In the genomic region with DNA sequence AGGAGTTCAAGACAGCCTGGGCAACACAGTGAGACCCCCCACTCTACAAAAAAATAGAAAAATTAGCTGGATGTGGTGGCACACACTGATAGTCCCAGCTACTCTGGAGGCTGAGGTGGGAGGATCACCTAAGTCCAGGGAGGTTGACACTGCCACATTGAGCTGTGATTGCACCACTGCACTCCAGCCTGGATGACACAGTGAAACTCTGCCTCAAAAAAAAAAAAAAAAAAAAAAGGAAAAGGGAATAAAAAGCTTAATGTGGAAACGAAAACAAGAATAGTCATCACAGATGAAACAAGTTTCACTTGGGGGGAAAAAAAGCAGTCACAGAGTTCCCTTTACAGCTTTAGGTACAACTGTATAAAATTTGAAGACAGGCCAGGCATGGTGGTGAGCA, we compare ENCODE assay signal across 22 cellular contexts.
A peak's percentile ranks its signal among the peaks of the same experiment; 100 is the strongest.
DNase-seq lines count a peak whose midpoint lies in the region; ATAC-seq, FAIRE-seq and TF ChIP-seq lines count a peak whose summit lies in the region.
"Had no signal": no experiment of that assay in that cellular context is flagged by ENCODE, and none has a peak within 500 bp of the region (broad histone marks: within the 10 kb centered on the region; RNA-seq: fewer than 3 reads in every experiment).

No MANE protein-coding gene starts in this region.

- peaks cover 62% of the 10 kb centered on the region for H3K36me3 Mint-ChIP-seq in activated CD4-positive, alpha-beta T cell treated with anti-CD3 and anti-CD28 coated beads, Interleukin-2, amount 10 ng/mL, durations not matched to agents 24 days and 14 days (ENCODE audit: low read depth)
- H3K36me3 Mint-ChIP-seq in CD8-positive, alpha-beta memory T cell: peaks cover 4 to 66% (median 17%) of the 10 kb centered on the region in 3 donors
- H3K36me3 Mint-ChIP-seq in mesothelial cell of epicardium: peaks cover 21% of the 10 kb centered on the region
- H3K36me3 Mint-ChIP-seq in progenitor cell of endocrine pancreas (ENCODE audit: insufficient read depth): peaks cover 15% of the 10 kb centered on the region

- FAIRE-seq in GM12878 (lab: Jason Lieb, UNC): no peak
- FAIRE-seq: A204.1, G401.6 had no signal

- H3K9me3 ChIP-seq in CD8-positive, alpha-beta memory T cell (ENCODE audit: low read length): no peaks in the 10 kb centered on the region
- H3K9me3 ChIP-seq in GM12878 (replicated peaks; ENCODE audit: control insufficient read depth, insufficient read depth, low read length) (no peaks in the 10 kb centered on the region), sigmoid colon (no peaks in the 10 kb centered on the region)
- H3K9me3 ChIP-seq: BLaER1, heart left ventricle, Peyer's patch, right lobe of liver, upper lobe of right lung had no signal

- H3K4me2 ChIP-seq in GM12878 (ENCODE audit: control insufficient read depth, insufficient read depth): no peak overlapping the region
- H3K4me2 ChIP-seq: BLaER1 had no signal

- no peak overlapping the region for H3K4me3 ChIP-seq in CD8-positive, alpha-beta memory T cell (ENCODE audit: low read length)
- H3K4me3 ChIP-seq in GM12878: no peak overlapping the region
- no peak overlapping the region for H3K4me3 ChIP-seq in sigmoid colon
- H3K4me3 ChIP-seq: BLaER1, heart left ventricle, Peyer's patch, right lobe of liver, upper lobe of right lung had no signal

- peaks cover 15% of the 10 kb centered on the region for H3K36me3 ChIP-seq in CD8-positive, alpha-beta memory T cell (ENCODE audit: insufficient read depth, low read length)
- H3K36me3 ChIP-seq in GM12878 (ENCODE audit: control insufficient read depth in 2 of 2, insufficient read depth in 2 of 2, low read length in 1 of 2) (peaks cover 12 to 37% of the 10 kb centered on the region in 2 experiments), sigmoid colon (peaks cover 4 to 37% (median 13%) of the 10 kb centered on the region in 4 donors)
- H3K36me3 ChIP-seq: BLaER1 had no signal

- no peaks in the 10 kb centered on the region for H3K9me3 Mint-ChIP-seq in activated CD4-positive, alpha-beta T cell treated with anti-CD3 and anti-CD28 coated beads, Interleukin-2, amount 10 ng/mL, durations not matched to agents 24 days and 14 days
- H3K9me3 Mint-ChIP-seq in CD8-positive, alpha-beta memory T cell: no peaks in the 10 kb centered on the region
- H3K9me3 Mint-ChIP-seq in mesothelial cell of epicardium (no peaks in the 10 kb centered on the region), progenitor cell of endocrine pancreas (ENCODE audit: low read depth) (no peaks in the 10 kb centered on the region)
- H3K9me3 Mint-ChIP-seq: endodermal cell, immature natural killer cell had no signal

- POLR2A ChIA-PET in CD8-positive, alpha-beta memory T cell (lab: Charles Lee): no interaction called here
- POLR2A ChIA-PET in GM12878 (lab: Charles Lee): interaction anchor here (0.6 to 4.0 kb wide), 9 partner anchors 26 to 1447 kb away, joined by 3 to 41 read pairs (median 3); no protein-coding TSS in a partner anchor

- no peak overlapping the region for H3K4me3 Mint-ChIP-seq in activated CD4-positive, alpha-beta T cell treated with anti-CD3 and anti-CD28 coated beads, Interleukin-2, amount 10 ng/mL, durations not matched to agents 24 days and 14 days
- H3K4me3 Mint-ChIP-seq in CD8-positive, alpha-beta memory T cell: no peak overlapping the region
- H3K4me3 Mint-ChIP-seq in mesothelial cell of epicardium (no peak overlapping the region), progenitor cell of endocrine pancreas (ENCODE audit: low read depth) (no peak overlapping the region)
- H3K4me3 Mint-ChIP-seq: endodermal cell, immature natural killer cell had no signal

- peak overlapping the region; percentile 41 for H3K27ac Mint-ChIP-seq in activated CD4-positive, alpha-beta T cell treated with anti-CD3 and anti-CD28 coated beads, Interleukin-2, amount 10 ng/mL, durations not matched to agents 24 days and 14 days
- peak overlapping the region in 5 of 8 donors; percentile 23 to 99 (median 92) for H3K27ac Mint-ChIP-seq in CD8-positive, alpha-beta memory T cell
- no peak overlapping the region for H3K27ac Mint-ChIP-seq in mesothelial cell of epicardium
- H3K27ac Mint-ChIP-seq in progenitor cell of endocrine pancreas: no peak overlapping the region
- H3K27ac Mint-ChIP-seq: endodermal cell had no signal

- no peaks in the 10 kb centered on the region for H3K27me3 ChIP-seq in CD8-positive, alpha-beta memory T cell (ENCODE audit: insufficient read depth, low read length, poor library complexity, severe bottlenecking)
- H3K27me3 ChIP-seq in GM12878 (replicated peaks in 1 of 2; ENCODE audit: control insufficient read depth in 2 of 2, insufficient read depth in 2 of 2, low read length in 1 of 2) (no peaks in the 10 kb centered on the region), sigmoid colon (no peaks in the 10 kb centered on the region)
- H3K27me3 ChIP-seq: BLaER1, heart left ventricle, Peyer's patch, right lobe of liver, upper lobe of right lung had no signal

- no peak overlapping the region for H2AFZ ChIP-seq in GM12878 (ENCODE audit: control insufficient read depth, low read depth, low read length)

- CTCF ChIA-PET in CD8-positive, alpha-beta memory T cell (lab: Charles Lee): interaction anchor here (0.7 to 2.4 kb wide), 5 partner anchors 13 to 80 kb away, joined by 3 to 8 read pairs (median 3); no protein-coding TSS in a partner anchor
- CTCF ChIA-PET in GM12878 (lab: Yijun Ruan, JAX): interaction anchor here (1.2 to 1.8 kb wide), 2 partner anchors 21 to 46 kb away, joined by 5 to 6 read pairs; no protein-coding TSS in a partner anchor

- no peak for DNase-seq in activated CD4-positive, alpha-beta T cell treated with anti-CD3 and anti-CD28 coated beads, Interleukin-2, amount 10 ng/mL, durations not matched to agents 24 days and 14 days
- DNase-seq in activated CD4-positive, alpha-beta T cell treated with anti-CD3 and anti-CD28 coated beads, Interleukin-2, amount 50 U/mL, for 1 hour: no peak
- no peak for DNase-seq in CD8-positive, alpha-beta memory T cell
- DNase-seq in GM12878 (ENCODE audit: low read depth, low spot score) (no peak), sigmoid colon (no peak), mesothelial cell of epicardium (ENCODE audit: low spot score in 2 of 2, unreplicated experiment in 2 of 2) (no peak), progenitor cell of endocrine pancreas (ENCODE audit: low spot score, unreplicated experiment) (no peak)
- DNase-seq: activated CD4-positive, CD25-positive, alpha-beta regulatory T cell; activated gamma-delta T cell treated with Interleukin-2 at 50 U/mL for 16 hours; endodermal cell; heart left ventricle; immature natural killer cell; Peyer's patch; right lobe of liver; stimulated activated naive CD4-positive, alpha-beta T cell treated with Interleukin-2 at 50 U/mL for 16 hours; T-helper 9 cell; upper lobe of right lung had no signal

- H3K9ac ChIP-seq in GM12878 (ENCODE audit: control insufficient read depth, insufficient read depth, low read length): no peak overlapping the region
- H3K9ac ChIP-seq: BLaER1 had no signal

- H3K4me1 Mint-ChIP-seq in activated CD4-positive, alpha-beta T cell treated with anti-CD3 and anti-CD28 coated beads, Interleukin-2, amount 10 ng/mL, durations not matched to agents 24 days and 14 days: peaks cover 49% of the 10 kb centered on the region
- peaks cover 46 to 79% (median 75%) of the 10 kb centered on the region in 3 donors for H3K4me1 Mint-ChIP-seq in CD8-positive, alpha-beta memory T cell
- H3K4me1 Mint-ChIP-seq in mesothelial cell of epicardium: peaks cover 19% of the 10 kb centered on the region
- H3K4me1 Mint-ChIP-seq in progenitor cell of endocrine pancreas (ENCODE audit: low read depth): peaks cover 12% of the 10 kb centered on the region

- intact Hi-C loops in activated CD4-positive, alpha-beta T cell treated with anti-CD3 and anti-CD28 coated beads, Interleukin-2, amount 10 ng/mL, durations not matched to agents 24 days and 14 days (cut with micrococcal nuclease): no loop called here
- intact Hi-C loops in GM12878 (cut with micrococcal nuclease; ENCODE audit: unreplicated experiment) (no loop called here), sigmoid colon (cut with DNase I) (no loop called here)

- H4K20me1 ChIP-seq in GM12878 (ENCODE audit: control insufficient read depth, insufficient read depth): no peaks in the 10 kb centered on the region
- H4K20me1 ChIP-seq: BLaER1 had no signal

- SMC1A ChIA-PET in GM12878 (lab: Charles Lee; ENCODE audit: uncharacterized antibody, unreplicated experiment): interaction anchor here (0.7 to 4.9 kb wide), 12 partner anchors 11 to 131 kb away, joined by 3 to 66 read pairs (median 5); no protein-coding TSS in a partner anchor

- TF ChIP-seq CTCF in GM12878 (IDR thresholded peaks at IDR 0.05 in 2 of 3, conservative IDR thresholded peaks at IDR 0.05 in 1 of 3; ENCODE audit: control insufficient read depth in 2 of 3, extremely low read depth in 1 of 3, insufficient read depth in 1 of 3, low read depth in 3 of 3, low read length in 3 of 3) (no peak), sigmoid colon (IDR thresholded peaks at IDR 0.05) (no peak), mesothelial cell of epicardium (IDR thresholded peaks at IDR 0.05; ENCODE audit: unreplicated experiment) (no peak), progenitor cell of endocrine pancreas (IDR thresholded peaks at IDR 0.05; ENCODE audit: unreplicated experiment) (no peak)

- no TSS peak for BruUV-seq in GM12878 (replicated peaks; lab: Mats Ljungman, UMichigan)

- peaks cover 84% of the 10 kb centered on the region for H3K79me2 ChIP-seq in GM12878 (ENCODE audit: control insufficient read depth, insufficient read depth, low read length)

- no peaks in the 10 kb centered on the region for H3K27me3 Mint-ChIP-seq in activated CD4-positive, alpha-beta T cell treated with anti-CD3 and anti-CD28 coated beads, Interleukin-2, amount 10 ng/mL, durations not matched to agents 24 days and 14 days
- H3K27me3 Mint-ChIP-seq in CD8-positive, alpha-beta memory T cell: no peaks in the 10 kb centered on the region
- H3K27me3 Mint-ChIP-seq in mesothelial cell of epicardium (ENCODE audit: low read depth) (no peaks in the 10 kb centered on the region), progenitor cell of endocrine pancreas (no peaks in the 10 kb centered on the region)

- peaks cover 56% of the 10 kb centered on the region for H3K4me1 ChIP-seq in CD8-positive, alpha-beta memory T cell (ENCODE audit: insufficient read depth, low read length)
- H3K4me1 ChIP-seq in GM12878 (ENCODE audit: control insufficient read depth, insufficient read depth, low read length): peaks cover 55% of the 10 kb centered on the region
- peaks cover 0 to 42% (median 28%) of the 10 kb centered on the region in 4 donors for H3K4me1 ChIP-seq in sigmoid colon

- no peak for TF ChIP-seq RAD21 in GM12878 (IDR thresholded peaks at IDR 0.05; ENCODE audit: insufficient read depth, low read depth, low read length)

- RAD21 ChIA-PET in GM12878 (lab: Charles Lee; ENCODE audit: unreplicated experiment): interaction anchor here (0.6 to 4.5 kb wide), 5 partner anchors 8 to 77 kb away, joined by 3 to 34 read pairs (median 21); no protein-coding TSS in a partner anchor

- no peak for TF ChIP-seq POLR2A in GM12878 (IDR thresholded peaks at IDR 0.05; ENCODE audit: low read depth, low read length)
- TF ChIP-seq POLR2A in sigmoid colon (IDR thresholded peaks at IDR 0.05): no peak

- no peak overlapping the region for H3K27ac ChIP-seq in CD8-positive, alpha-beta memory T cell (ENCODE audit: low read depth, low read length)
- H3K27ac ChIP-seq in GM12878 (ENCODE audit: control insufficient read depth, insufficient read depth): peak overlapping the region; percentile 87; the same call in 1 of the 2 replicates
- peak overlapping the region; percentile 54 to 88 (median 56) for H3K27ac ChIP-seq in sigmoid colon
- H3K27ac ChIP-seq: BLaER1, Peyer's patch, right lobe of liver, upper lobe of right lung had no signal

- TF ChIP-seq EP300 in GM12878 (IDR thresholded peaks at IDR 0.05; ENCODE audit: borderline replicate concordance in 1 of 2, control insufficient read depth in 1 of 2, low read depth in 2 of 2, low read length in 2 of 2): no peak
- no peak for TF ChIP-seq EP300 in sigmoid colon (IDR thresholded peaks at IDR 0.05)

- ATAC-seq in GM12878: no peak
- no peak for ATAC-seq in GM18858 (IDR thresholded peaks at IDR 0.05; ENCODE audit: unreplicated experiment)
- ATAC-seq: HCT116, heart left ventricle, right lobe of liver, upper lobe of right lung had no signal

- WGBS in GM12878 (ENCODE audit: insufficient coverage, insufficient replicate concordance, low lambda C conversion rate, missing lambda C conversion rate): 33% methylated on average over 1 of the region's 1 CpG
- WGBS in sigmoid colon, 2 donors: 86 to 87% methylated on average over 1 of the region's 1 CpG

- in situ Hi-C loops in GM12878 (cut with MboI): no loop called here

Comparison
In these comparisons a context has a peak if more than half of its experiments do, and no peak if none do; other contexts are left out.
1. H3K27ac Mint-ChIP-seq: peak in activated CD4-positive, alpha-beta T cell treated with anti-CD3 and anti-CD28 coated beads, Interleukin-2, amount 10 ng/mL, durations not matched to agents 24 days and 14 days (single experiment) and CD8-positive, alpha-beta memory T cell (5 of 8); none in mesothelial cell of epicardium (single experiment) and progenitor cell of endocrine pancreas (single experiment).